In genomic region chr4:150090836-150091235, GRCh38 we compare ENCODE assay signal across 13 cellular contexts. TPM values are rescaled to one million over a fixed set of nuclear protein-coding genes. Genes with fewer than 3 reads are reported as not detected.
"Had no signal": no experiment of that assay in that cellular context is flagged by ENCODE, and none has a peak within 500 bp of the region (broad histone marks: within the 10 kb centered on the region; RNA-seq: fewer than 3 reads in every experiment).

No MANE protein-coding gene starts in this region.

- H3K27ac ChIP-seq: heart right ventricle, lower lobe of right lung, right lobe of liver, suprapubic skin had no signal

- H3K4me3 ChIP-seq: heart right ventricle, lower lobe of right lung, right lobe of liver, suprapubic skin had no signal

- H3K27me3 ChIP-seq: heart right ventricle, right lobe of liver, suprapubic skin had no signal

- H3K36me3 ChIP-seq: heart right ventricle, lower lobe of right lung, right lobe of liver, suprapubic skin had no signal

- DNase-seq: activated B cell treated with CpG ODN at 0.5 μM for 24 hours; activated CD4-positive, alpha-beta T cell treated with anti-CD3 and anti-CD28 coated beads for 48 hours; activated CD8-positive, alpha-beta memory T cell treated with anti-CD3 and anti-CD28 coated beads, Interleukin-2, amount 50 U/mL, for 4 hours; activated CD8-positive, alpha-beta T cell treated with anti-CD3 and anti-CD28 coated beads, Interleukin-2, amount 10 ng/mL, durations not matched to agents 7 days and 5 days; activated gamma-delta T cell; activated T-cell treated with anti-CD3 and anti-CD28 coated beads, Interleukin-2, amount 50 U/mL, for 72 hours; amygdala; heart right ventricle; left cardiac atrium; lower lobe of right lung; right lobe of liver; T-helper 2 cell had no signal

- ATAC-seq: activated CD8-positive, alpha-beta T cell treated with anti-CD3 and anti-CD28 coated beads, Interleukin-2, amount 10 ng/mL, durations not matched to agents 7 days and 5 days; activated T-cell treated with anti-CD3 and anti-CD28 coated beads, Interleukin-2, amount 50 U/mL, for 72 hours; heart right ventricle; left cardiac atrium; lower lobe of right lung; right lobe of liver had no signal

- H3K9me3 ChIP-seq: lower lobe of right lung, right lobe of liver, suprapubic skin had no signal

- H3K4me1 ChIP-seq: lower lobe of right lung, right lobe of liver, suprapubic skin had no signal

RNA-seq across cellular contexts. Expression of gene DCLK2, which starts 12.6 kb away (rescaled TPM):
- total RNA-seq: activated CD8-positive, alpha-beta T cell treated with anti-CD3 and anti-CD28 coated beads, Interleukin-2, amount 10 ng/mL, durations not matched to agents 7 days and 5 days had no signal
